ENCODE assay signal across 21 cellular contexts in the genomic region with DNA sequence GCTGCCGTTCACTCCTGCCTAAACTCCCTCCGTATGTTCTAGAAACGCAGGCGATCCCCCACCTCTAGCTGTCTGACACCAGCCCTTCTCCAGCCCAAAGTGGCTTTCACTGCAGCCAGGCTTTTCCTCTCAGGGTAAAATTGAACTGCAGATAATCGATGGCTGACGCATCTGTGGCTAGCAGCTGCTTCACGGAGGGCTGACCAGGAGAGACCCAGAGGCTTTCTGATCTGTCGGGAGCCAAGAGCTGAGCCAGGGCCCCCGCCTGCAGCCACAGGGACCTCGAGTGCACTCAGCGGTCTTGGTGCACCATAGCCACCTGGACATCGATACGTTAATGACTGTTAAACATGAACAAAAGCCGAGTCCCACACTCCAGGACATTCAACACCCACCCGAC.
DNase-seq lines count a peak whose midpoint lies in the region; ATAC-seq and TF ChIP-seq lines count a peak whose summit lies in the region.
"Had no signal": no experiment of that assay in that cellular context is flagged by ENCODE, and none has a peak within 500 bp of the region (broad histone marks: within the 10 kb centered on the region; RNA-seq: fewer than 3 reads in every experiment).

No MANE protein-coding gene starts in this region.

- TF ChIP-seq CTCF in parathyroid adenoma (IDR thresholded peaks at IDR 0.05), result no peak

- no peaks in the 10 kb centered on the region for H3K9me3 ChIP-seq in parathyroid adenoma (ENCODE audit: control insufficient read depth, low read length)
- H3K9me3 ChIP-seq: A549, HAP-1 had no signal

- ATAC-seq in GM18868 (IDR thresholded peaks at IDR 0.05; ENCODE audit: unreplicated experiment) (no peak), HG02981 (IDR thresholded peaks at IDR 0.05; ENCODE audit: unreplicated experiment) (no peak)
- ATAC-seq: A549 had no signal

- H3K79me2 ChIP-seq in parathyroid adenoma, result peaks cover 27% of the 10 kb centered on the region

- peaks cover 54% of the 10 kb centered on the region for H3K36me3 Mint-ChIP-seq in activated T-cell treated with anti-CD3 and anti-CD28 coated beads, Interleukin-2, amount 50 U/mL, for 24 hours (ENCODE audit: low read depth)

- no peaks in the 10 kb centered on the region for H3K27me3 ChIP-seq in parathyroid adenoma (ENCODE audit: control insufficient read depth, insufficient read depth, low read length)

- no peak overlapping the region for H3K9ac ChIP-seq in parathyroid adenoma
- H3K9ac ChIP-seq: GM23248 had no signal

- no peak overlapping the region for H3K4me3 Mint-ChIP-seq in activated T-cell treated with anti-CD3 and anti-CD28 coated beads, Interleukin-2, amount 50 U/mL, for 24 hours
- H3K4me3 Mint-ChIP-seq: CD4-positive, CD25-positive, alpha-beta regulatory T cell; CD8-positive, alpha-beta memory T cell had no signal

- peak overlapping the region; percentile 61 for H3K27ac Mint-ChIP-seq in activated T-cell treated with anti-CD3 and anti-CD28 coated beads, Interleukin-2, amount 50 U/mL, for 24 hours
- H3K27ac Mint-ChIP-seq: CD4-positive, CD25-positive, alpha-beta regulatory T cell had no signal

- H3K4me3 ChIP-seq in parathyroid adenoma (ENCODE audit: low read depth, low read length), result no peak overlapping the region
- H3K4me3 ChIP-seq: A549, GM23248, HAP-1 had no signal

- H3K27ac ChIP-seq in cingulate gyrus (ENCODE audit: low read depth, low read length), result peak overlapping the region; percentile 97
- H3K27ac ChIP-seq in parathyroid adenoma, result peak overlapping the region; percentile 32
- H3K27ac ChIP-seq in temporal lobe (ENCODE audit: low read depth, low read length), result peak overlapping the region; percentile 100
- H3K27ac ChIP-seq: 22Rv1, A549, GM23248, HL-60 had no signal

- peaks cover 13% of the 10 kb centered on the region for H3K4me1 Mint-ChIP-seq in activated T-cell treated with anti-CD3 and anti-CD28 coated beads, Interleukin-2, amount 50 U/mL, for 24 hours (ENCODE audit: low read depth)

- H3K9me3 Mint-ChIP-seq in activated T-cell treated with anti-CD3 and anti-CD28 coated beads, Interleukin-2, amount 50 U/mL, for 24 hours, result no peaks in the 10 kb centered on the region
- H3K9me3 Mint-ChIP-seq: CD4-positive, CD25-positive, alpha-beta regulatory T cell had no signal

- no peak overlapping the region for H2AFZ ChIP-seq in parathyroid adenoma
- H2AFZ ChIP-seq: GM23248 had no signal

- H3K4me2 ChIP-seq in parathyroid adenoma (ENCODE audit: low read length), result no peak overlapping the region
- H3K4me2 ChIP-seq: A549 had no signal

- H3K4me1 ChIP-seq in parathyroid adenoma, result peaks cover 11% of the 10 kb centered on the region
- H3K4me1 ChIP-seq: A549, HAP-1 had no signal

- no peaks in the 10 kb centered on the region for H3K36me3 ChIP-seq in parathyroid adenoma (ENCODE audit: control insufficient read depth, insufficient read depth, low read length)
- H3K36me3 ChIP-seq: HAP-1 had no signal

- no peak for DNase-seq in activated T-cell treated with anti-CD3 and anti-CD28 coated beads, Interleukin-2, amount 50 U/mL, for 24 hours
- no peak for DNase-seq in activated T-cell treated with anti-CD3 and anti-CD28 coated beads, Interleukin-2, amount 50 U/mL, for 1 hour
- DNase-seq in LoVo (ENCODE audit: low spot score), result no peak
- DNase-seq: C1 segment of cervical spinal cord; CD4-positive, CD25-positive, alpha-beta regulatory T cell; CD8-positive, alpha-beta memory T cell; COR-L47; DMS 273 treated with DMSO at 0.1 percent for 48 hours; DMS53; DND-41; EL; GM23248 had no signal

- no peaks in the 10 kb centered on the region for H3K27me3 Mint-ChIP-seq in activated T-cell treated with anti-CD3 and anti-CD28 coated beads, Interleukin-2, amount 50 U/mL, for 24 hours
- H3K27me3 Mint-ChIP-seq: CD4-positive, CD25-positive, alpha-beta regulatory T cell had no signal

Comparison
In these comparisons a context has a peak if more than half of its experiments do, and no peak if none do; other contexts are left out.
1. H3K27ac ChIP-seq: peak in every context shown above with its lines; median percentile 100 in temporal lobe; 97 in cingulate gyrus; 32 in parathyroid adenoma.